In the genomic region with DNA sequence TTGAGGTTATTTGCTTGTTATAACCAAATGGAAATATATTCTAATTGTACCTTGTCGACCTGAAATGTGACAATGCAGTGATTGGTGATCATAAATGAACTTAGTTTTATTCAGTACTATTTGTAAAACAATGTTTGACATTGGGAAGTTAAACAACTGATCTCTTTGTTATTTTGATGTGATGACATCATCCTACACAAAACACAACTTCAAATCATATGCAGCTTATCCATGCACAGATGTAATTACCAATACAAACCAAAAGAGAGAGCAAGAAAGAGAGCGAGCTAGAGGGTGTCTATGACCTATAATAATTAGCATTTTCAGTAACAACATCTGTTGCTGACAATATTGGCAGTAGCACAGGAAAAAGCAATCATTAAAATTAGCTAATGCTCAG, we compare ENCODE assay signal across 1 cellular context.
TF ChIP-seq lines count a peak whose summit lies in the region.

No MANE protein-coding gene starts in this region.

TF ChIP-seq in H1, 55 proteins besides CTCF, POLR2A, EP300 and RAD21:
- no peak for TF ChIP-seq SP1 (IDR thresholded peaks at IDR 0.05; ENCODE audit: low read depth, low read length)
- peak; percentile 66 for TF ChIP-seq JUND (IDR thresholded peaks at IDR 0.05; ENCODE audit: low read length)
